In genomic region chr9:135545646-135546176, GRCh38 we compare ENCODE assay signal across 17 cellular contexts. TPM values are rescaled to one million over a fixed set of nuclear protein-coding genes. Genes with fewer than 3 reads are reported as not detected.
"Had no signal": no experiment of that assay in that cellular context is flagged by ENCODE, and none has a peak within 500 bp of the region (broad histone marks: within the 10 kb centered on the region; RNA-seq: fewer than 3 reads in every experiment).

A gene with protein sequence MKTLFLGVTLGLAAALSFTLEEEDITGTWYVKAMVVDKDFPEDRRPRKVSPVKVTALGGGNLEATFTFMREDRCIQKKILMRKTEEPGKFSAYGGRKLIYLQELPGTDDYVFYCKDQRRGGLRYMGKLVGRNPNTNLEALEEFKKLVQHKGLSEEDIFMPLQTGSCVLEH (plus strand): TSS chr9:135546126. CDS start chr9:135546181, 55 bp downstream.

RNA-seq across cellular contexts. Expression of the gene that starts here (rescaled TPM):
- total RNA-seq: cardiac septum, dermis microvascular lymphatic vessel endothelial cell, esophagus mucosa, gastrocnemius medialis, glomerular endothelial cell, kidney epithelial cell, left cardiac atrium, left ventricle myocardium inferior, lower lobe of right lung, mesothelial cell of epicardium, mucosa of descending colon, occipital lobe, pulmonary artery endothelial cell, smooth muscle cell, transverse colon, urinary bladder had no signal
- polyA plus RNA-seq: ovary, urinary bladder had no signal
